Comparison of ENCODE assay signal across 1 cellular context in genomic region chr11:32830413-32830738, GRCh38.
TF ChIP-seq lines count a peak whose summit lies in the region.

No MANE protein-coding gene starts in this region.

TF ChIP-seq in HepG2, 621 proteins besides CTCF, POLR2A, EP300 and RAD21 (continued from another document and continues in another):
- TF ChIP-seq GLI4 (CRISPR knock-in tag; IDR thresholded peaks at IDR 0.05; ENCODE audit: borderline replicate concordance), result no peak
- no peak for TF ChIP-seq HOXA9 (CRISPR knock-in tag; IDR thresholded peaks at IDR 0.05; ENCODE audit: borderline replicate concordance)
- TF ChIP-seq, protein P1, sequence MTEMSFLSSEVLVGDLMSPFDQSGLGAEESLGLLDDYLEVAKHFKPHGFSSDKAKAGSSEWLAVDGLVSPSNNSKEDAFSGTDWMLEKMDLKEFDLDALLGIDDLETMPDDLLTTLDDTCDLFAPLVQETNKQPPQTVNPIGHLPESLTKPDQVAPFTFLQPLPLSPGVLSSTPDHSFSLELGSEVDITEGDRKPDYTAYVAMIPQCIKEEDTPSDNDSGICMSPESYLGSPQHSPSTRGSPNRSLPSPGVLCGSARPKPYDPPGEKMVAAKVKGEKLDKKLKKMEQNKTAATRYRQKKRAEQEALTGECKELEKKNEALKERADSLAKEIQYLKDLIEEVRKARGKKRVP (CRISPR knock-in tag; IDR thresholded peaks at IDR 0.05), result peak in 1 of 2 experiments; percentile 38; a peak in 1 of 4 replicates
- no peak for TF ChIP-seq ZNF253 (CRISPR knock-in tag; IDR thresholded peaks at IDR 0.05; ENCODE audit: borderline replicate concordance)
- no peak for TF ChIP-seq ZNF616 (CRISPR knock-in tag; IDR thresholded peaks at IDR 0.05; ENCODE audit: low read depth)
- no peak for TF ChIP-seq MAFG (CRISPR knock-in tag; IDR thresholded peaks at IDR 0.05)
- TF ChIP-seq, protein P2, sequence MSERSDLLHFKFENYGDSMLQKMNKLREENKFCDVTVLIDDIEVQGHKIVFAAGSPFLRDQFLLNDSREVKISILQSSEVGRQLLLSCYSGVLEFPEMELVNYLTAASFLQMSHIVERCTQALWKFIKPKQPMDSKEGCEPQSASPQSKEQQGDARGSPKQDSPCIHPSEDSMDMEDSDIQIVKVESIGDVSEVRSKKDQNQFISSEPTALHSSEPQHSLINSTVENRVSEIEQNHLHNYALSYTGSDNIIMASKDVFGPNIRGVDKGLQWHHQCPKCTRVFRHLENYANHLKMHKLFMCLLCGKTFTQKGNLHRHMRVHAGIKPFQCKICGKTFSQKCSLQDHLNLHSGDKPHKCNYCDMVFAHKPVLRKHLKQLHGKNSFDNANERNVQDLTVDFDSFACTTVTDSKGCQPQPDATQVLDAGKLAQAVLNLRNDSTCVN (CRISPR knock-in tag; IDR thresholded peaks at IDR 0.05; ENCODE audit: borderline replicate concordance), result no peak
- TF ChIP-seq, protein P3, sequence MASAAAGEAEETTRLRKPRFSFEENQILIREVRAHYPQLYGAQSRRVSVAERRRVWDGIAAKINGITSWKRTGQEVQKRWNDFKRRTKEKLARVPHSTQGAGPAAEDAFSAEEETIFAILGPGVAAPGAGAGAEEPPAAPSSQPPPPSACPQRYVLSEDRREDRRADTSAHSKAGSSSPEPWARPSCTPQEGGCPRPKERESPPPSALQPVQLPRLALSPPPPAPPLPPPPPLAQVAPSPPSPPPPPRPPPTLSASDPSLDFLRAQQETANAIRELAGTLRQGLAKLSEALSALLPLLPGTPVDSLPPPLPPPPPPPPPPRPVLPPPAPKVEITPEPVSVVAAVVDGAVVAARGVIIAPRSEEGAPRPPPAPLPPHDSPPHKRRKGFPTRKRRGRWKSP (CRISPR knock-in tag; IDR thresholded peaks at IDR 0.05), result peak; percentile 23; the same call in 1 of the 2 replicates
- peak; percentile 66 for TF ChIP-seq FOXA3 (CRISPR knock-in tag; IDR thresholded peaks at IDR 0.05)
- TF ChIP-seq KAT8 (CRISPR knock-in tag; IDR thresholded peaks at IDR 0.05), result peak; percentile 30; the same call in 1 of the 2 replicates
- 0 out of 2 replicates have a peak, but pooled peaks have one; percentile 64 for TF ChIP-seq ZNF441 (CRISPR knock-in tag; IDR thresholded peaks at IDR 0.05; ENCODE audit: borderline replicate concordance)
- TF ChIP-seq ISL2 (CRISPR knock-in tag; IDR thresholded peaks at IDR 0.05), result no peak
- peak; percentile 35; the same call in 1 of the 2 replicates for TF ChIP-seq SMC3 (IDR thresholded peaks at IDR 0.05; ENCODE audit: low read length)
- no peak for TF ChIP-seq ZFP82 (CRISPR knock-in tag; IDR thresholded peaks at IDR 0.05; ENCODE audit: borderline replicate concordance)
- TF ChIP-seq ZNF18 (CRISPR knock-in tag; IDR thresholded peaks at IDR 0.05; ENCODE audit: insufficient replicate concordance), result no peak
- no peak for TF ChIP-seq POLR2AphosphoS2 (IDR thresholded peaks at IDR 0.05; ENCODE audit: low read depth, low read length)
- TF ChIP-seq HNRNPUL1 (IDR thresholded peaks at IDR 0.05; ENCODE audit: low read depth, low read length), result no peak
- no peak for TF ChIP-seq KDM4B (CRISPR knock-in tag; IDR thresholded peaks at IDR 0.05)
- TF ChIP-seq, protein P4, sequence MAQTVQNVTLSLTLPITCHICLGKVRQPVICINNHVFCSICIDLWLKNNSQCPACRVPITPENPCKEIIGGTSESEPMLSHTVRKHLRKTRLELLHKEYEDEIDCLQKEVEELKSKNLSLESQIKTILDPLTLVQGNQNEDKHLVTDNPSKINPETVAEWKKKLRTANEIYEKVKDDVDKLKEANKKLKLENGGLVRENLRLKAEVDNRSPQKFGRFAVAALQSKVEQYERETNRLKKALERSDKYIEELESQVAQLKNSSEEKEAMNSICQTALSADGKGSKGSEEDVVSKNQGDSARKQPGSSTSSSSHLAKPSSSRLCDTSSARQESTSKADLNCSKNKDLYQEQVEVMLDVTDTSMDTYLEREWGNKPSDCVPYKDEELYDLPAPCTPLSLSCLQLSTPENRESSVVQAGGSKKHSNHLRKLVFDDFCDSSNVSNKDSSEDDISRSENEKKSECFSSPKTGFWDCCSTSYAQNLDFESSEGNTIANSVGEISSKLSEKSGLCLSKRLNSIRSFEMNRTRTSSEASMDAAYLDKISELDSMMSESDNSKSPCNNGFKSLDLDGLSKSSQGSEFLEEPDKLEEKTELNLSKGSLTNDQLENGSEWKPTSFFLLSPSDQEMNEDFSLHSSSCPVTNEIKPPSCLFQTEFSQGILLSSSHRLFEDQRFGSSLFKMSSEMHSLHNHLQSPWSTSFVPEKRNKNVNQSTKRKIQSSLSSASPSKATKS (CRISPR knock-in tag; IDR thresholded peaks at IDR 0.05), result no peak
- TF ChIP-seq SOX13 (IDR thresholded peaks at IDR 0.05), result no peak
- 0 out of 4 replicates have a peak, but pooled peaks of 1 of the 2 experiments have one; percentile 43 for TF ChIP-seq SOX13 (CRISPR knock-in tag; conservative IDR thresholded peaks at IDR 0.05 in 1 of 2, IDR thresholded peaks at IDR 0.05 in 1 of 2)
- no peak for TF ChIP-seq PHF5A (CRISPR knock-in tag; IDR thresholded peaks at IDR 0.05; ENCODE audit: low read depth, unreplicated experiment)
- peak; percentile 88 for TF ChIP-seq FOXP4 (CRISPR knock-in tag; IDR thresholded peaks at IDR 0.05)
- TF ChIP-seq PHF21A (CRISPR knock-in tag; IDR thresholded peaks at IDR 0.05), result peak; percentile 42; the same call in 1 of the 2 replicates
- TF ChIP-seq RXRB (CRISPR knock-in tag; IDR thresholded peaks at IDR 0.05; ENCODE audit: borderline replicate concordance), result 0 out of 2 replicates have a peak, but pooled peaks have one; percentile 23
- 0 out of 2 replicates have a peak, but pooled peaks have one; percentile 18 for TF ChIP-seq NFIC (IDR thresholded peaks at IDR 0.05; ENCODE audit: low read length)
- TF ChIP-seq ONECUT2 (CRISPR knock-in tag; IDR thresholded peaks at IDR 0.05), result no peak
- no peak for TF ChIP-seq DBP (CRISPR knock-in tag; IDR thresholded peaks at IDR 0.05; ENCODE audit: not compliant biosample characterization)
- no peak for TF ChIP-seq TRIM22 (IDR thresholded peaks at IDR 0.05)
- TF ChIP-seq ZNF20 (CRISPR knock-in tag; IDR thresholded peaks at IDR 0.05), result no peak
- TF ChIP-seq SCMH1 (CRISPR knock-in tag; IDR thresholded peaks at IDR 0.05; ENCODE audit: borderline replicate concordance), result no peak
- peak; percentile 35; the same call in 1 of the 2 replicates for TF ChIP-seq ELF1 (CRISPR knock-in tag; IDR thresholded peaks at IDR 0.05)
- TF ChIP-seq FOSL2 (CRISPR knock-in tag; IDR thresholded peaks at IDR 0.05), result peak; percentile 32; the same call in 1 of the 2 replicates
- no peak for TF ChIP-seq GMEB1 (CRISPR knock-in tag; IDR thresholded peaks at IDR 0.05; ENCODE audit: borderline replicate concordance)
- no peak for TF ChIP-seq NCOR1 (IDR thresholded peaks at IDR 0.05; ENCODE audit: borderline replicate concordance, low read length)
- TF ChIP-seq CEBPB (IDR thresholded peaks at IDR 0.05; ENCODE audit: borderline replicate concordance, low read depth, low read length), result peak; percentile 99
- TF ChIP-seq CEBPG (CRISPR knock-in tag; IDR thresholded peaks at IDR 0.05), result peak; percentile 98
- TF ChIP-seq GLMP (CRISPR knock-in tag; IDR thresholded peaks at IDR 0.05; ENCODE audit: borderline replicate concordance), result no peak
- no peak for TF ChIP-seq ZNF263 (CRISPR knock-in tag; IDR thresholded peaks at IDR 0.05)
- TF ChIP-seq, protein P5, sequence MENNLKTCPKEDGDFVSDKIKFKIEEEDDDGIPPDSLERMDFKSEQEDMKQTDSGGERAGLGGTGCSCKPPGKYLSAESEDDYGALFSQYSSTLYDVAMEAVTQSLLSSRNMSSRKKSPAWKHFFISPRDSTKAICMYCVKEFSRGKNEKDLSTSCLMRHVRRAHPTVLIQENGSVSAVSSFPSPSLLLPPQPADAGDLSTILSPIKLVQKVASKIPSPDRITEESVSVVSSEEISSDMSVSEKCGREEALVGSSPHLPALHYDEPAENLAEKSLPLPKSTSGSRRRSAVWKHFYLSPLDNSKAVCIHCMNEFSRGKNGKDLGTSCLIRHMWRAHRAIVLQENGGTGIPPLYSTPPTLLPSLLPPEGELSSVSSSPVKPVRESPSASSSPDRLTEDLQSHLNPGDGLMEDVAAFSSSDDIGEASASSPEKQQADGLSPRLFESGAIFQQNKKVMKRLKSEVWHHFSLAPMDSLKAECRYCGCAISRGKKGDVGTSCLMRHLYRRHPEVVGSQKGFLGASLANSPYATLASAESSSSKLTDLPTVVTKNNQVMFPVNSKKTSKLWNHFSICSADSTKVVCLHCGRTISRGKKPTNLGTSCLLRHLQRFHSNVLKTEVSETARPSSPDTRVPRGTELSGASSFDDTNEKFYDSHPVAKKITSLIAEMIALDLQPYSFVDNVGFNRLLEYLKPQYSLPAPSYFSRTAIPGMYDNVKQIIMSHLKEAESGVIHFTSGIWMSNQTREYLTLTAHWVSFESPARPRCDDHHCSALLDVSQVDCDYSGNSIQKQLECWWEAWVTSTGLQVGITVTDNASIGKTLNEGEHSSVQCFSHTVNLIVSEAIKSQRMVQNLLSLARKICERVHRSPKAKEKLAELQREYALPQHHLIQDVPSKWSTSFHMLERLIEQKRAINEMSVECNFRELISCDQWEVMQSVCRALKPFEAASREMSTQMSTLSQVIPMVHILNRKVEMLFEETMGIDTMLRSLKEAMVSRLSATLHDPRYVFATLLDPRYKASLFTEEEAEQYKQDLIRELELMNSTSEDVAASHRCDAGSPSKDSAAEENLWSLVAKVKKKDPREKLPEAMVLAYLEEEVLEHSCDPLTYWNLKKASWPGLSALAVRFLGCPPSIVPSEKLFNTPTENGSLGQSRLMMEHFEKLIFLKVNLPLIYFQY (CRISPR knock-in tag; IDR thresholded peaks at IDR 0.05; ENCODE audit: borderline replicate concordance), result peak; percentile 37; the same call in 1 of the 2 replicates
- TF ChIP-seq FOXK1 (CRISPR knock-in tag; IDR thresholded peaks at IDR 0.05; ENCODE audit: borderline replicate concordance, low read depth), result peak; percentile 52; the same call in 1 of the 2 replicates
- no peak for TF ChIP-seq SKI (IDR thresholded peaks at IDR 0.05; ENCODE audit: partially characterized antibody)
- peak; percentile 19 to 52; a peak in 2 of 4 replicates for TF ChIP-seq MAFK (conservative IDR thresholded peaks at IDR 0.05 in 1 of 2, IDR thresholded peaks at IDR 0.05 in 1 of 2; ENCODE audit: low read length in 2 of 2)
- TF ChIP-seq ZNF740 (CRISPR knock-in tag; IDR thresholded peaks at IDR 0.05), result no peak
